8 cellular contexts compared by ENCODE assay signal in genomic region chr6:127266178-127266891, GRCh38. TPM values are rescaled to one million over a fixed set of nuclear protein-coding genes. Genes with fewer than 3 reads are reported as not detected.
DNase-seq lines count a peak whose midpoint lies in the region; ATAC-seq and TF ChIP-seq lines count a peak whose summit lies in the region.

A gene with protein sequence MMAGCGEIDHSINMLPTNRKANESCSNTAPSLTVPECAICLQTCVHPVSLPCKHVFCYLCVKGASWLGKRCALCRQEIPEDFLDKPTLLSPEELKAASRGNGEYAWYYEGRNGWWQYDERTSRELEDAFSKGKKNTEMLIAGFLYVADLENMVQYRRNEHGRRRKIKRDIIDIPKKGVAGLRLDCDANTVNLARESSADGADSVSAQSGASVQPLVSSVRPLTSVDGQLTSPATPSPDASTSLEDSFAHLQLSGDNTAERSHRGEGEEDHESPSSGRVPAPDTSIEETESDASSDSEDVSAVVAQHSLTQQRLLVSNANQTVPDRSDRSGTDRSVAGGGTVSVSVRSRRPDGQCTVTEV (plus strand): TSS chr6:127266864. CDS start chr6:127280339, 13,475 bp downstream.

- H3F3A ChIP-seq in GM23338 (replicated peaks; ENCODE audit: low read depth), result no peaks in the 10 kb centered on the region

- H3K27ac Mint-ChIP-seq in GM23338 (peak within 1 kb of the TSS; percentile 99), nephron progenitor cell (peak within 1 kb of the TSS; percentile 100)
- peak within 1 kb of the TSS; percentile 98 for H3K27ac Mint-ChIP-seq in stimulated activated naive CD8-positive, alpha-beta T cell treated with anti-CD3 and anti-CD28 coated beads, Interleukin-15, Interleukin-2, amounts not matched to agents 100 ng/mL and 50 ng/mL, for 24 hours

- TF ChIP-seq CTCF in GM23338 (conservative IDR thresholded peaks at IDR 0.05; ENCODE audit: low read depth in 2 of 2) (peak; percentile 72), fibroblast of villous mesenchyme (IDR thresholded peaks at IDR 0.05; ENCODE audit: insufficient read depth, low read depth, low read length) (peak; percentile 74), nephron progenitor cell (IDR thresholded peaks at IDR 0.05) (peak; percentile 59)

- H3K27ac ChIP-seq in GM23338 (ENCODE audit: low read depth), result peak within 1 kb of the TSS; percentile 95

- H3K27me3 ChIP-seq in GM23338 (ENCODE audit: insufficient read depth), result no peaks in the 10 kb centered on the region

- H3K36me3 Mint-ChIP-seq in GM23338 (ENCODE audit: low read depth) (peaks cover 4% of the 10 kb centered on the region; the same call in 1 of the 3 replicates), nephron progenitor cell (ENCODE audit: low read depth) (peaks cover 15% of the 10 kb centered on the region)
- H3K36me3 Mint-ChIP-seq in stimulated activated naive CD8-positive, alpha-beta T cell treated with anti-CD3 and anti-CD28 coated beads, Interleukin-15, Interleukin-2, amounts not matched to agents 100 ng/mL and 50 ng/mL, for 24 hours (ENCODE audit: low read depth), result peaks cover 13% of the 10 kb centered on the region

- H3K4me1 Mint-ChIP-seq in GM23338 (peaks cover 23% of the 10 kb centered on the region; the same call in 2 of the 3 replicates), nephron progenitor cell (peaks cover 47% of the 10 kb centered on the region)
- H3K4me1 Mint-ChIP-seq in stimulated activated naive CD8-positive, alpha-beta T cell treated with anti-CD3 and anti-CD28 coated beads, Interleukin-15, Interleukin-2, amounts not matched to agents 100 ng/mL and 50 ng/mL, for 24 hours (ENCODE audit: low read depth), result peaks cover 43% of the 10 kb centered on the region

- no peaks in the 10 kb centered on the region for H3K36me3 ChIP-seq in GM23338 (ENCODE audit: insufficient read depth)

- H3K9me2 ChIP-seq in GM23338 (ENCODE audit: insufficient read depth), result no peaks in the 10 kb centered on the region

- peak within 1 kb of the TSS; percentile 75 for H3K4me3 ChIP-seq in GM23338
- H3K4me3 ChIP-seq in fibroblast of villous mesenchyme (ENCODE audit: low read depth, low read length), result peak within 1 kb of the TSS; percentile 85

- H4K20me1 ChIP-seq in GM23338 (replicated peaks; ENCODE audit: insufficient read depth), result peaks cover 6% of the 10 kb centered on the region; the same call in 1 of the 2 replicates

- peak; percentile 80 for ATAC-seq in GM23338

- peaks cover 26% of the 10 kb centered on the region for H3K4me1 ChIP-seq in GM23338 (ENCODE audit: insufficient read depth)

- H2AFZ ChIP-seq in GM23338, result peak within 1 kb of the TSS; percentile 26; the same call in 1 of the 2 replicates

- H3K4me2 ChIP-seq in GM23338, result peak within 1 kb of the TSS; percentile 79

- DNase-seq in EH (ENCODE audit: low read depth) (peak; percentile 83), GM23338 (ENCODE audit: low spot score) (peak; percentile 92), Kasumi-1 (lab: John Stamatoyannopoulos, UW) (peak; percentile 91 to 92), RPMI7951 (ENCODE audit: low read depth) (peak; percentile 81), fibroblast of villous mesenchyme (ENCODE audit: low read depth) (peak; percentile 85), nephron progenitor cell (no peak)
- peak; percentile 70 for DNase-seq in activated effector memory CD4-positive, alpha-beta T cell treated with Interleukin-2 at 50 U/mL for 16 hours

- H3K9me3 Mint-ChIP-seq in GM23338 (no peaks in the 10 kb centered on the region), nephron progenitor cell (no peaks in the 10 kb centered on the region)
- no peaks in the 10 kb centered on the region for H3K9me3 Mint-ChIP-seq in stimulated activated naive CD8-positive, alpha-beta T cell treated with anti-CD3 and anti-CD28 coated beads, Interleukin-15, Interleukin-2, amounts not matched to agents 100 ng/mL and 50 ng/mL, for 24 hours

- H3K27me3 Mint-ChIP-seq in GM23338 (ENCODE audit: insufficient read depth, low read depth, poor library complexity), result peaks cover 2% of the 10 kb centered on the region
- peaks cover 7% of the 10 kb centered on the region for H3K27me3 Mint-ChIP-seq in nephron progenitor cell (ENCODE audit: low read depth, poor library complexity)
- H3K27me3 Mint-ChIP-seq in stimulated activated naive CD8-positive, alpha-beta T cell treated with anti-CD3 and anti-CD28 coated beads, Interleukin-15, Interleukin-2, amounts not matched to agents 100 ng/mL and 50 ng/mL, for 24 hours, result no peaks in the 10 kb centered on the region

- H3K4me3 Mint-ChIP-seq in GM23338 (peak within 1 kb of the TSS; percentile 94), nephron progenitor cell (peak within 1 kb of the TSS; percentile 99)
- peak within 1 kb of the TSS; percentile 99 for H3K4me3 Mint-ChIP-seq in stimulated activated naive CD8-positive, alpha-beta T cell treated with anti-CD3 and anti-CD28 coated beads, Interleukin-15, Interleukin-2, amounts not matched to agents 100 ng/mL and 50 ng/mL, for 24 hours

- H3K79me2 ChIP-seq in GM23338 (replicated peaks; ENCODE audit: insufficient read depth), result peaks cover 40% of the 10 kb centered on the region

TF ChIP-seq in GM23338, 12 proteins besides CTCF, POLR2A, EP300 and RAD21 (continues in another document):
- TF ChIP-seq, protein P1, sequence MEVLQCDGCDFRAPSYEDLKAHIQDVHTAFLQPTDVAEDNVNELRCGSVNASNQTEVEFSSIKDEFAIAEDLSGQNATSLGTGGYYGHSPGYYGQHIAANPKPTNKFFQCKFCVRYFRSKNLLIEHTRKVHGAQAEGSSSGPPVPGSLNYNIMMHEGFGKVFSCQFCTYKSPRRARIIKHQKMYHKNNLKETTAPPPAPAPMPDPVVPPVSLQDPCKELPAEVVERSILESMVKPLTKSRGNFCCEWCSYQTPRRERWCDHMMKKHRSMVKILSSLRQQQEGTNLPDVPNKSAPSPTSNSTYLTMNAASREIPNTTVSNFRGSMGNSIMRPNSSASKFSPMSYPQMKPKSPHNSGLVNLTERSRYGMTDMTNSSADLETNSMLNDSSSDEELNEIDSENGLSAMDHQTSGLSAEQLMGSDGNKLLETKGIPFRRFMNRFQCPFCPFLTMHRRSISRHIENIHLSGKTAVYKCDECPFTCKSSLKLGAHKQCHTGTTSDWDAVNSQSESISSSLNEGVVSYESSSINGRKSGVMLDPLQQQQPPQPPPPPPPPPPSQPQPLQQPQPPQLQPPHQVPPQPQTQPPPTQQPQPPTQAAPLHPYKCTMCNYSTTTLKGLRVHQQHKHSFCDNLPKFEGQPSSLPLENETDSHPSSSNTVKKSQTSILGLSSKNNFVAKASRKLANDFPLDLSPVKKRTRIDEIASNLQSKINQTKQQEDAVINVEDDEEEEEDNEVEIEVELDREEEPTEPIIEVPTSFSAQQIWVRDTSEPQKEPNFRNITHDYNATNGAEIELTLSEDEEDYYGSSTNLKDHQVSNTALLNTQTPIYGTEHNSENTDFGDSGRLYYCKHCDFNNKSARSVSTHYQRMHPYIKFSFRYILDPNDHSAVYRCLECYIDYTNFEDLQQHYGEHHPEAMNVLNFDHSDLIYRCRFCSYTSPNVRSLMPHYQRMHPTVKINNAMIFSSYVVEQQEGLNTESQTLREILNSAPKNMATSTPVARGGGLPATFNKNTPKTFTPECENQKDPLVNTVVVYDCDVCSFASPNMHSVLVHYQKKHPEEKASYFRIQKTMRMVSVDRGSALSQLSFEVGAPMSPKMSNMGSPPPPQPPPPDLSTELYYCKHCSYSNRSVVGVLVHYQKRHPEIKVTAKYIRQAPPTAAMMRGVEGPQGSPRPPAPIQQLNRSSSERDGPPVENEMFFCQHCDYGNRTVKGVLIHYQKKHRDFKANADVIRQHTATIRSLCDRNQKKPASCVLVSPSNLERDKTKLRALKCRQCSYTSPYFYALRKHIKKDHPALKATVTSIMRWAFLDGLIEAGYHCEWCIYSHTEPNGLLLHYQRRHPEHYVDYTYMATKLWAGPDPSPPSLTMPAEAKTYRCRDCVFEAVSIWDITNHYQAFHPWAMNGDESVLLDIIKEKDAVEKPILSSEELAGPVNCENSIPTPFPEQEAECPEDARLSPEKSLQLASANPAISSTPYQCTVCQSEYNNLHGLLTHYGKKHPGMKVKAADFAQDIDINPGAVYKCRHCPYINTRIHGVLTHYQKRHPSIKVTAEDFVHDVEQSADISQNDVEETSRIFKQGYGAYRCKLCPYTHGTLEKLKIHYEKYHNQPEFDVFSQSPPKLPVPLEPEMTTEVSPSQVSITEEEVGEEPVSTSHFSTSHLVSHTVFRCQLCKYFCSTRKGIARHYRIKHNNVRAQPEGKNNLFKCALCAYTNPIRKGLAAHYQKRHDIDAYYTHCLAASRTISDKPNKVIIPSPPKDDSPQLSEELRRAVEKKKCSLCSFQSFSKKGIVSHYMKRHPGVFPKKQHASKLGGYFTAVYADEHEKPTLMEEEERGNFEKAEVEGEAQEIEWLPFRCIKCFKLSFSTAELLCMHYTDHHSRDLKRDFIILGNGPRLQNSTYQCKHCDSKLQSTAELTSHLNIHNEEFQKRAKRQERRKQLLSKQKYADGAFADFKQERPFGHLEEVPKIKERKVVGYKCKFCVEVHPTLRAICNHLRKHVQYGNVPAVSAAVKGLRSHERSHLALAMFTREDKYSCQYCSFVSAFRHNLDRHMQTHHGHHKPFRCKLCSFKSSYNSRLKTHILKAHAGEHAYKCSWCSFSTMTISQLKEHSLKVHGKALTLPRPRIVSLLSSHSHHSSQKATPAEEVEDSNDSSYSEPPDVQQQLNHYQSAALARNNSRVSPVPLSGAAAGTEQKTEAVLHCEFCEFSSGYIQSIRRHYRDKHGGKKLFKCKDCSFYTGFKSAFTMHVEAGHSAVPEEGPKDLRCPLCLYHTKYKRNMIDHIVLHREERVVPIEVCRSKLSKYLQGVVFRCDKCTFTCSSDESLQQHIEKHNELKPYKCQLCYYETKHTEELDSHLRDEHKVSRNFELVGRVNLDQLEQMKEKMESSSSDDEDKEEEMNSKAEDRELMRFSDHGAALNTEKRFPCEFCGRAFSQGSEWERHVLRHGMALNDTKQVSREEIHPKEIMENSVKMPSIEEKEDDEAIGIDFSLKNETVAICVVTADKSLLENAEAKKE (CRISPR knock-in tag; IDR thresholded peaks at IDR 0.05), result no peak

RNA-seq across cellular contexts. Expression of the gene that starts here (rescaled TPM):
- total RNA-seq in GM23338 (2014; rRNA removed; shearing (Covaris generic)), result 25.6 and 43.7 TPM in 2 replicates
- 19.8 and 24.2 TPM in 2 replicates for polyA plus RNA-seq in GM23338 (2016; fragmentation: Nextera tagmentation; extraction: Ambion mirVana)
- total RNA-seq in RPMI7951 (2014; rRNA removed; shearing (Covaris generic)), result 25.4 and 29.1 TPM in 2 replicates
- 45.7 and 58.7 TPM in 2 replicates for total RNA-seq in fibroblast of villous mesenchyme
